9 cellular contexts compared by ENCODE assay signal in the genomic region with DNA sequence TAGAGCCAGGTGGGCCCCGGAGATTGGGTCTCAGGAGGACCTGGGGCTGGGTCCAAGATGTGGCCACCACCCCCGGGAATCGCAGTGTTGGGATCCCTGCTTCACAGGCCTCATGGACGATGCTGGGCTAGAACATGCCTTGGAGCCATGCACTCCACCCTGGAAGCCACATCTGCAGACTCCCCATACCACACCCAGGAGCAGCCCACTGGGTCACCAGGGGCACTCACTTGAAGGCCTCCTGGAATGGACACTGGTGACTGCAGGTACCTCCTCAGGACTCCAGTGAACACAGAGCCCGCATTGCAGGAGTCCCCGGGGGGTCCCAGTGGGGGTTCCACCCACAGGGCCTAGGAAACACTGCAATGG. TPM values are rescaled to one million over a fixed set of nuclear protein-coding genes. Genes with fewer than 3 reads are reported as not detected.
A peak's percentile ranks its signal among the peaks of the same experiment; 100 is the strongest.
DNase-seq lines count a peak whose midpoint lies in the region; ATAC-seq, FAIRE-seq and TF ChIP-seq lines count a peak whose summit lies in the region.
"Had no signal": no experiment of that assay in that cellular context is flagged by ENCODE, and none has a peak within 500 bp of the region (broad histone marks: within the 10 kb centered on the region; RNA-seq: fewer than 3 reads in every experiment).

No MANE protein-coding gene starts in this region.

- H3K9ac ChIP-seq in endothelial cell of umbilical vein (replicated peaks; ENCODE audit: extremely low read depth, insufficient read depth, low read length) (no peak overlapping the region), trophoblast cell (ENCODE audit: low read length) (no peak overlapping the region)

- H3K4me1 Mint-ChIP-seq in MCF 10A (ENCODE audit: insufficient read depth, unreplicated experiment): no peaks in the 10 kb centered on the region

- intact Hi-C loops in breast epithelium (cut with DNase I; ENCODE audit: low total_unique reads) (no loop called here), MCF 10A (cut with micrococcal nuclease) (no loop called here), endothelial cell of umbilical vein (cut with micrococcal nuclease) (no loop called here)

- TF ChIP-seq CTCF in breast epithelium (IDR thresholded peaks at IDR 0.05) (no peak), MCF 10A (IDR thresholded peaks at IDR 0.05; ENCODE audit: unreplicated experiment) (no peak), VCaP (conservative IDR thresholded peaks at IDR 0.05) (no peak), endothelial cell of umbilical vein (IDR thresholded peaks at IDR 0.05; ENCODE audit: extremely low read depth in 1 of 2, insufficient read depth in 1 of 2, low read depth in 1 of 2, low read length in 2 of 2) (no peak), thoracic aorta (IDR thresholded peaks at IDR 0.05) (no peak)

- H3K9me1 ChIP-seq in endothelial cell of umbilical vein (replicated peaks; ENCODE audit: control insufficient read depth, extremely low read depth, insufficient read depth, low read length): no peaks in the 10 kb centered on the region

- no peak overlapping the region for H2BK5ac ChIP-seq in trophoblast cell (ENCODE audit: low read depth, low read length, poor library complexity)

- H4K8ac ChIP-seq in trophoblast cell (ENCODE audit: low read depth, low read length): no peak overlapping the region

- H3K36me3 Mint-ChIP-seq in MCF 10A (ENCODE audit: insufficient read depth, unreplicated experiment): no peaks in the 10 kb centered on the region

- no peak for FAIRE-seq in endothelial cell of umbilical vein (lab: Jason Lieb, UNC)
- FAIRE-seq: colon had no signal

- no peak overlapping the region for H4K91ac ChIP-seq in trophoblast cell (ENCODE audit: low read depth, low read length)

- DNase-seq in breast epithelium (ENCODE audit: low spot score in 2 of 2) (no peak), MCF 10A (ENCODE audit: unreplicated experiment) (no peak), endothelial cell of umbilical vein (ENCODE audit: low read depth, low spot score) (no peak), thoracic aorta (ENCODE audit: low spot score) (no peak), RPMI8226 (no peak), trophoblast cell (no peak)

- H3K4me3 ChIP-seq in breast epithelium (peak overlapping the region in 2 of 3 donors; percentile 22 to 48), endothelial cell of umbilical vein (replicated peaks in 1 of 3; ENCODE audit: insufficient read depth in 1 of 3, low read depth in 1 of 3, low read length in 3 of 3) (no peak overlapping the region), thoracic aorta (peak overlapping the region; percentile 24), trophoblast cell (ENCODE audit: low read depth, low read length) (no peak overlapping the region)

- H3K27ac ChIP-seq in breast epithelium: no peak overlapping the region
- H3K27ac ChIP-seq in VCaP: peak overlapping the region; percentile 85
- no peak overlapping the region for H3K27ac ChIP-seq in endothelial cell of umbilical vein (ENCODE audit: insufficient read depth, low read depth, low read length)
- H3K27ac ChIP-seq in thoracic aorta: no peak overlapping the region
- H3K27ac ChIP-seq in trophoblast cell (ENCODE audit: low read depth, low read length): no peak overlapping the region

- H2AK5ac ChIP-seq in trophoblast cell (ENCODE audit: low read length): no peak overlapping the region

- no peak overlapping the region for H4K12ac ChIP-seq in trophoblast cell (ENCODE audit: low read depth, low read length)

- H3K27me3 ChIP-seq in breast epithelium: no peaks in the 10 kb centered on the region
- H3K27me3 ChIP-seq in endothelial cell of umbilical vein (ENCODE audit: control insufficient read depth in 2 of 2, insufficient read depth in 2 of 2, low read length in 2 of 2): no peaks in the 10 kb centered on the region
- H3K27me3 ChIP-seq in thoracic aorta (replicated peaks; ENCODE audit: insufficient read depth): no peaks in the 10 kb centered on the region
- H3K27me3 ChIP-seq in trophoblast cell (ENCODE audit: insufficient read depth, low read length): no peaks in the 10 kb centered on the region

- no peak overlapping the region for H3K27ac Mint-ChIP-seq in MCF 10A (ENCODE audit: low read depth, unreplicated experiment)

- no peak overlapping the region for H3K23ac ChIP-seq in trophoblast cell (ENCODE audit: low read length)

- H3K4me2 ChIP-seq in endothelial cell of umbilical vein (ENCODE audit: insufficient read depth, low read length) (no peak overlapping the region), trophoblast cell (ENCODE audit: low read length) (no peak overlapping the region)

- POLR2A ChIA-PET in MCF 10A (lab: Yijun Ruan, JAX): no interaction called here
- POLR2A ChIA-PET in endothelial cell of umbilical vein (lab: Charles Lee): no interaction called here

- no peaks in the 10 kb centered on the region for H3K9me3 Mint-ChIP-seq in MCF 10A (ENCODE audit: unreplicated experiment)

- no peak overlapping the region for H3K4ac ChIP-seq in trophoblast cell (ENCODE audit: low read depth, low read length)

- no peaks in the 10 kb centered on the region for H3K27me3 Mint-ChIP-seq in MCF 10A (ENCODE audit: insufficient read depth, unreplicated experiment)

- dilution Hi-C loops in endothelial cell of umbilical vein (cut with MboI; ENCODE audit: extremely low pct_ligation_motif_present, low sequenced_read_pairs): no loop called here

- no peak for TF ChIP-seq POLR2A in breast epithelium (IDR thresholded peaks at IDR 0.05)
- no peak for TF ChIP-seq POLR2A in endothelial cell of umbilical vein (IDR thresholded peaks at IDR 0.05; ENCODE audit: low read depth, low read length)

- WGBS in trophoblast cell (ENCODE audit: extremely low coverage, insufficient coverage, insufficient read length): no CpG with 5 or more reads among the region's 6 CpGs

- no peak overlapping the region for H3K4me3 Mint-ChIP-seq in MCF 10A (ENCODE audit: unreplicated experiment)

- H3K4me1 ChIP-seq in breast epithelium: no peaks in the 10 kb centered on the region
- peaks cover 11% of the 10 kb centered on the region for H3K4me1 ChIP-seq in endothelial cell of umbilical vein (ENCODE audit: control insufficient read depth, extremely low read depth, insufficient read depth, low read length)
- peaks cover 0 to 31% of the 10 kb centered on the region in 2 donors for H3K4me1 ChIP-seq in thoracic aorta (ENCODE audit: control insufficient read depth in 1 of 2, low read depth in 2 of 2)
- peaks cover 5 to 7% of the 10 kb centered on the region in 2 experiments for H3K4me1 ChIP-seq in trophoblast cell (ENCODE audit: control insufficient read depth in 1 of 2, insufficient read depth in 2 of 2, low read length in 2 of 2)

- H4K20me1 ChIP-seq in endothelial cell of umbilical vein (replicated peaks; ENCODE audit: control insufficient read depth, extremely low read depth, insufficient read depth, low read length): no peaks in the 10 kb centered on the region

- ATAC-seq in thoracic aorta (ENCODE audit: insufficient number of reproducible peaks, low FRiP score, low read depth): no peak
- ATAC-seq in GM18498 (IDR thresholded peaks at IDR 0.05; ENCODE audit: unreplicated experiment): no peak

- no peak overlapping the region for H2BK120ac ChIP-seq in trophoblast cell (ENCODE audit: insufficient read depth, low read length, poor library complexity)

- peak overlapping the region; percentile 13 for H2AFZ ChIP-seq in endothelial cell of umbilical vein (ENCODE audit: low read depth, low read length)
- H2AFZ ChIP-seq in trophoblast cell (ENCODE audit: insufficient read depth, low read length, poor library complexity): no peak overlapping the region

- no peak overlapping the region for H3K14ac ChIP-seq in trophoblast cell (ENCODE audit: low read length)

- H3K79me2 ChIP-seq in endothelial cell of umbilical vein (ENCODE audit: control insufficient read depth, insufficient read depth, low read length): no peaks in the 10 kb centered on the region
- H3K79me2 ChIP-seq in trophoblast cell (ENCODE audit: control insufficient read depth, insufficient read depth, low read length, poor library complexity): no peaks in the 10 kb centered on the region

- H2BK12ac ChIP-seq in trophoblast cell (ENCODE audit: low read length): no peak overlapping the region

- no peaks in the 10 kb centered on the region for H3K36me3 ChIP-seq in breast epithelium
- H3K36me3 ChIP-seq in endothelial cell of umbilical vein (ENCODE audit: control insufficient read depth in 2 of 2, extremely low read depth in 1 of 2, insufficient read depth in 2 of 2, low read length in 2 of 2): no peaks in the 10 kb centered on the region
- no peaks in the 10 kb centered on the region for H3K36me3 ChIP-seq in thoracic aorta
- H3K36me3 ChIP-seq in trophoblast cell (ENCODE audit: control insufficient read depth in 1 of 2, insufficient read depth in 2 of 2, low read length in 2 of 2): peaks cover 3 to 6% of the 10 kb centered on the region in 2 experiments

- no TSS peak for BruUV-seq in MCF 10A (replicated peaks; lab: Mats Ljungman, UMichigan)
- BruUV-seq in endothelial cell of umbilical vein (replicated peaks; lab: Mats Ljungman, UMichigan): no TSS peak

- H3K18ac ChIP-seq in trophoblast cell (ENCODE audit: low read length): no peak overlapping the region

- CTCF ChIA-PET in MCF 10A (lab: Yijun Ruan, JAX): no interaction called here
- CTCF ChIA-PET in endothelial cell of umbilical vein (lab: Charles Lee): interaction anchor here (1.0 to 1.1 kb wide), 2 partner anchors 26 to 86 kb away, joined by 3 to 4 read pairs; no protein-coding TSS in a partner anchor

- no peaks in the 10 kb centered on the region for H3K79me1 ChIP-seq in trophoblast cell (ENCODE audit: low read length)

- H3K9me3 ChIP-seq in breast epithelium (no peaks in the 10 kb centered on the region), endothelial cell of umbilical vein (replicated peaks; ENCODE audit: control insufficient read depth, insufficient read depth, low read length) (no peaks in the 10 kb centered on the region), thoracic aorta (no peaks in the 10 kb centered on the region), trophoblast cell (ENCODE audit: insufficient read depth, low read depth, low read length) (no peaks in the 10 kb centered on the region)

TF ChIP-seq in endothelial cell of umbilical vein, 7 proteins besides CTCF, POLR2A, EP300 and RAD21 (continues in another document):
- TF ChIP-seq POLR2AphosphoS5 (IDR thresholded peaks at IDR 0.05; ENCODE audit: insufficient read depth, low read depth, low read length) (no peak), MYC (IDR thresholded peaks at IDR 0.05; ENCODE audit: low read depth, low read length) (no peak)

RNA-seq across cellular contexts. Expression of a gene that starts 25.0 kb away (rescaled TPM):
- 1 to 10 TPM in 2 of 3 donors, under 1 TPM in 1; 0.48 to 2.0 (median 1.9) TPM for total RNA-seq in breast epithelium
- total RNA-seq in MCF 10A (2022): 2.7 and 3.7 TPM in 2 replicates
- total RNA-seq in endothelial cell of umbilical vein: 1.2 and 1.3 TPM in 2 replicates
- polyA plus RNA-seq in endothelial cell of umbilical vein: 2.2 and 3.5 TPM in 2 replicates
- polyA plus RNA-seq in endothelial cell of umbilical vein (2011; cell fraction: cytosol; rRNA removed): 1.0 and 1.4 TPM in 2 replicates
- polyA plus RNA-seq in endothelial cell of umbilical vein (2011; cell fraction: nucleus; rRNA removed): 0.34 and 0.53 TPM in 2 replicates
- 1.0 and 1.6 TPM in 2 replicates for polyA plus RNA-seq in endothelial cell of umbilical vein (2012)
- polyA minus RNA-seq in endothelial cell of umbilical vein: 0.57 and 0.85 TPM in 2 replicates
- polyA minus RNA-seq in endothelial cell of umbilical vein (2011; cell fraction: cytosol; rRNA and poly(A)+ RNA removed): 6.3 TPM
- polyA minus RNA-seq in endothelial cell of umbilical vein (2011; cell fraction: nucleus; rRNA and poly(A)+ RNA removed): 0.53 TPM in 1 of 2 replicates, not detected in the other
- total RNA-seq in thoracic aorta: 1 to 10 TPM in 1 of 2 donors, not detected in 1; 7.4 TPM
- polyA plus RNA-seq in trophoblast cell (2013): 10.4 and 11.7 TPM in 2 replicates

Comparison
In these comparisons a context has a peak if more than half of its experiments do, and no peak if none do; other contexts are left out.
1. H3K4me3 ChIP-seq: peak in breast epithelium (2 of 3) and thoracic aorta (single experiment); none in endothelial cell of umbilical vein (0 of 3) and trophoblast cell (single experiment).